ENCODE assay signal across 1 cellular context in the genomic region with DNA sequence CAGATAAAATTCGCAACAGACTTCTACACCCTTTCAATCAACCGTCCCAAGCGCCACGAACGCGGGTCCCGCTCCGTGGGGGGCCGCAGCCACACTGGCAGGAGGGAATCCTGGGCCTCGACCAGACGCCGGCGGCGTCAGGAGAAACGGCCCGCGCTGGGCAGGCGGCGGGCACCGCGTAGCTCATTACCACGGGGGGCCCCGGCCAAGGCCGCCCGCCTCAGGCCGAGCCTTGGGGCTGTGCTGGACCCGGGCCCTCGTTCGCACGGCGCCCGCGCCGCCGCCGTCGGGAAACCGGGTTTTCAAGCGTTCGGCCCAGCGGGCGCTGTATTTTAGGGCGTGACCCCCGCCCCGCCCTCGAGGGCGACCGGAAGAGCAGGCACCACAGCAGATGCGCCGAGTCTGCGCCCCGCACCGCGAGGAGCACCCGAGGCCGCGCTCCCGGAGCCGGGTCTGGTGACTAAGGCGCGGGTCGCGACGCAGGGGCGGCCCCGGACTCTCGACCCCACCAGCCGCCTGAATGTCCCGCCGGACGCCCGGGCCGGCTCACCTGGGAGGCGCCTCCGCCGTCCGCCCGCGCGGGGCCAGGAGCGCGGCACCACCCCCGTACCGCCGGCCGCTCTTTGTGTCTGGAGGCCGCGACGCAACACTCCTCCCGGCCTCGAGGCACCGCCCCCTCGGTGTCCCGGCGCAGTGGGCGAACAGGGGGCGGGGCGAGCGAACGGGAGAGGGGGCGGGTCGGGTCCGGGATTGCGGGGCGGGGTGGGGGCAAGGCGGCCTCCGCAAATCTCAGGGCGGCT.
TF ChIP-seq lines count a peak whose summit lies in the region.

A gene (minus strand): TSS at position 627 of the 800 bp plus-strand sequence. CDS start 58,944 bp downstream, outside the sequence.

TF ChIP-seq in HCT116, 20 proteins besides CTCF, POLR2A, EP300 and RAD21 (continued from another document):
- TF ChIP-seq ZNF274 (IDR thresholded peaks at IDR 0.05; ENCODE audit: low read depth, low read length) (no peak), ELF1 (IDR thresholded peaks at IDR 0.05; ENCODE audit: borderline replicate concordance, low read depth) (no peak), YY1 (IDR thresholded peaks at IDR 0.05; ENCODE audit: extremely low read depth, insufficient replicate concordance, low read depth, low read length) (no peak), ZFX (IDR thresholded peaks at IDR 0.05) (peak; percentile 91), EZH2phosphoT487 (IDR thresholded peaks at IDR 0.05; ENCODE audit: borderline replicate concordance) (no peak), SIN3A (IDR thresholded peaks at IDR 0.05; ENCODE audit: low read depth) (no peak), EGR1 (IDR thresholded peaks at IDR 0.05; ENCODE audit: low read depth) (peak; percentile 67), TCF7L2 (IDR thresholded peaks at IDR 0.05; ENCODE audit: borderline replicate concordance, extremely low read depth, insufficient read depth, insufficient read length) (peak; percentile 68)
- TF ChIP-seq, protein P1, sequence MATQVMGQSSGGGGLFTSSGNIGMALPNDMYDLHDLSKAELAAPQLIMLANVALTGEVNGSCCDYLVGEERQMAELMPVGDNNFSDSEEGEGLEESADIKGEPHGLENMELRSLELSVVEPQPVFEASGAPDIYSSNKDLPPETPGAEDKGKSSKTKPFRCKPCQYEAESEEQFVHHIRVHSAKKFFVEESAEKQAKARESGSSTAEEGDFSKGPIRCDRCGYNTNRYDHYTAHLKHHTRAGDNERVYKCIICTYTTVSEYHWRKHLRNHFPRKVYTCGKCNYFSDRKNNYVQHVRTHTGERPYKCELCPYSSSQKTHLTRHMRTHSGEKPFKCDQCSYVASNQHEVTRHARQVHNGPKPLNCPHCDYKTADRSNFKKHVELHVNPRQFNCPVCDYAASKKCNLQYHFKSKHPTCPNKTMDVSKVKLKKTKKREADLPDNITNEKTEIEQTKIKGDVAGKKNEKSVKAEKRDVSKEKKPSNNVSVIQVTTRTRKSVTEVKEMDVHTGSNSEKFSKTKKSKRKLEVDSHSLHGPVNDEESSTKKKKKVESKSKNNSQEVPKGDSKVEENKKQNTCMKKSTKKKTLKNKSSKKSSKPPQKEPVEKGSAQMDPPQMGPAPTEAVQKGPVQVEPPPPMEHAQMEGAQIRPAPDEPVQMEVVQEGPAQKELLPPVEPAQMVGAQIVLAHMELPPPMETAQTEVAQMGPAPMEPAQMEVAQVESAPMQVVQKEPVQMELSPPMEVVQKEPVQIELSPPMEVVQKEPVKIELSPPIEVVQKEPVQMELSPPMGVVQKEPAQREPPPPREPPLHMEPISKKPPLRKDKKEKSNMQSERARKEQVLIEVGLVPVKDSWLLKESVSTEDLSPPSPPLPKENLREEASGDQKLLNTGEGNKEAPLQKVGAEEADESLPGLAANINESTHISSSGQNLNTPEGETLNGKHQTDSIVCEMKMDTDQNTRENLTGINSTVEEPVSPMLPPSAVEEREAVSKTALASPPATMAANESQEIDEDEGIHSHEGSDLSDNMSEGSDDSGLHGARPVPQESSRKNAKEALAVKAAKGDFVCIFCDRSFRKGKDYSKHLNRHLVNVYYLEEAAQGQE (IDR thresholded peaks at IDR 0.05; ENCODE audit: low read depth): no peak
